10 cellular contexts compared by ENCODE assay signal in genomic region chr22:28894320-28894719, GRCh38. TPM values are rescaled to one million over a fixed set of nuclear protein-coding genes. Genes with fewer than 3 reads are reported as not detected.
DNase-seq lines count a peak whose midpoint lies in the region; ATAC-seq and TF ChIP-seq lines count a peak whose summit lies in the region.
"Had no signal": no experiment of that assay in that cellular context is flagged by ENCODE, and none has a peak within 500 bp of the region (broad histone marks: within the 10 kb centered on the region; RNA-seq: fewer than 3 reads in every experiment).

No MANE protein-coding gene starts in this region.

- H3K79me2 ChIP-seq in Loucy (ENCODE audit: insufficient read depth, low read length): peaks cover 88% of the 10 kb centered on the region
- H3K79me2 ChIP-seq in smooth muscle cell (ENCODE audit: low read depth): peaks cover 58% of the 10 kb centered on the region

- H3K4me1 ChIP-seq in Loucy (ENCODE audit: insufficient read depth, low read length, poor library complexity, severe bottlenecking) (peaks cover 62% of the 10 kb centered on the region), RWPE2 (ENCODE audit: insufficient read depth, poor library complexity, severe bottlenecking) (peaks cover 52% of the 10 kb centered on the region), esophagus squamous epithelium (peaks cover 7 to 74% (median 17%) of the 10 kb centered on the region in 3 donors), smooth muscle cell (ENCODE audit: low read depth) (no peaks in the 10 kb centered on the region)

- TF ChIP-seq CTCF in Loucy (conservative IDR thresholded peaks at IDR 0.05; ENCODE audit: low read length) (no peak), RWPE2 (IDR thresholded peaks at IDR 0.05; ENCODE audit: poor library complexity, severe bottlenecking) (no peak), esophagus squamous epithelium (IDR thresholded peaks at IDR 0.05) (no peak), smooth muscle cell (IDR thresholded peaks at IDR 0.05; ENCODE audit: borderline replicate concordance, insufficient read depth, poor library complexity, severe bottlenecking) (no peak)

- H3K4me3 ChIP-seq in Loucy (ENCODE audit: low read length, poor library complexity, severe bottlenecking) (no peak overlapping the region), RWPE2 (ENCODE audit: severe bottlenecking) (no peak overlapping the region), esophagus squamous epithelium (no peak overlapping the region), smooth muscle cell (no peak overlapping the region)
- H3K4me3 ChIP-seq: upper lobe of left lung had no signal

- H2AFZ ChIP-seq in Loucy (ENCODE audit: low read length) (no peak overlapping the region), smooth muscle cell (ENCODE audit: low read depth) (no peak overlapping the region)

- H3K27me3 ChIP-seq in Loucy (ENCODE audit: insufficient read depth, low read length, poor library complexity, severe bottlenecking) (no peaks in the 10 kb centered on the region), RWPE2 (ENCODE audit: insufficient read depth, poor library complexity, severe bottlenecking) (no peaks in the 10 kb centered on the region), esophagus squamous epithelium (no peaks in the 10 kb centered on the region), smooth muscle cell (ENCODE audit: low read depth) (no peaks in the 10 kb centered on the region)
- H3K27me3 ChIP-seq: upper lobe of left lung had no signal

- ATAC-seq in RWPE2 (ENCODE audit: low read depth): peak; percentile 86
- ATAC-seq: sciatic nerve had no signal

- no peaks in the 10 kb centered on the region for H3K9me2 ChIP-seq in Loucy (replicated peaks; ENCODE audit: low read depth, low read length)

- no peak for TF ChIP-seq POLR2A in esophagus squamous epithelium (IDR thresholded peaks at IDR 0.05)

- WGBS in esophagus squamous epithelium, 2 donors: 33 to 64% methylated on average over 7 to 8 of the region's 8 CpGs
- 85% methylated on average over 8 of the region's 8 CpGs for WGBS in smooth muscle cell (ENCODE audit: low lambda C conversion rate)

- H3F3A ChIP-seq in Loucy (ENCODE audit: low read depth): no peaks in the 10 kb centered on the region
- no peaks in the 10 kb centered on the region for H3F3A ChIP-seq in smooth muscle cell (ENCODE audit: low read depth)

- no peaks in the 10 kb centered on the region for H3K9me3 ChIP-seq in Loucy (ENCODE audit: insufficient read depth, low read depth, low read length)
- no peaks in the 10 kb centered on the region for H3K9me3 ChIP-seq in RWPE2 (ENCODE audit: severe bottlenecking)
- H3K9me3 ChIP-seq in esophagus squamous epithelium: no peaks in the 10 kb centered on the region
- H3K9me3 ChIP-seq in smooth muscle cell (replicated peaks; ENCODE audit: low read depth): no peaks in the 10 kb centered on the region
- H3K9me3 ChIP-seq: upper lobe of left lung had no signal

- peak overlapping the region; percentile 48 for H3K27ac ChIP-seq in RWPE2 (ENCODE audit: poor library complexity, severe bottlenecking)
- peak overlapping the region in 3 of 4 donors; percentile 57 to 82 (median 74) for H3K27ac ChIP-seq in esophagus squamous epithelium
- H3K27ac ChIP-seq in smooth muscle cell (ENCODE audit: low read depth): peak overlapping the region; percentile 31
- H3K27ac ChIP-seq: upper lobe of left lung, VCaP had no signal

- H4K20me1 ChIP-seq in Loucy (ENCODE audit: insufficient read depth, low read length, poor library complexity, severe bottlenecking) (peaks cover 28% of the 10 kb centered on the region), smooth muscle cell (ENCODE audit: low read depth) (peaks cover 44% of the 10 kb centered on the region)

- peak overlapping the region; percentile 18 for H3K9ac ChIP-seq in Loucy (ENCODE audit: low read depth, low read length, poor library complexity, severe bottlenecking)
- H3K9ac ChIP-seq in smooth muscle cell (ENCODE audit: low read depth): no peak overlapping the region

- intact Hi-C loops in esophagus squamous epithelium (cut with DNase I): no loop called here

- DNase-seq in RWPE2 (ENCODE audit: low spot score) (peak; percentile 67), esophagus squamous epithelium (lab: John Stamatoyannopoulos, UW) (no peak), smooth muscle cell (lab: John Stamatoyannopoulos, UW; ENCODE audit: unreplicated experiment) (no peak), dermis blood vessel endothelial cell (no peak), NCI-H510A (lab: John Stamatoyannopoulos, UW) (no peak)
- DNase-seq in stimulated activated CD4-positive, alpha-beta T cell treated with anti-CD3 and anti-CD28 coated beads, Interleukin-2, amount 100 ng/mL, for 48 hours: no peak

- peak overlapping the region; percentile 52 for H3K4me2 ChIP-seq in Loucy (ENCODE audit: low read depth, low read length, poor library complexity, severe bottlenecking)
- no peak overlapping the region for H3K4me2 ChIP-seq in smooth muscle cell

- no peaks in the 10 kb centered on the region for H3K36me3 ChIP-seq in Loucy (ENCODE audit: insufficient read depth, low read length)
- no peaks in the 10 kb centered on the region for H3K36me3 ChIP-seq in RWPE2 (ENCODE audit: low read depth)
- no peaks in the 10 kb centered on the region for H3K36me3 ChIP-seq in esophagus squamous epithelium
- H3K36me3 ChIP-seq in smooth muscle cell (ENCODE audit: low read depth): no peaks in the 10 kb centered on the region
- H3K36me3 ChIP-seq: upper lobe of left lung had no signal

RNA-seq across cellular contexts. Expression of gene ZNRF3, which starts 10.9 kb away (rescaled TPM):
- 10 to 100 TPM in 1 of 4 donors, 1 to 10 TPM in 3; 6.6 to 10.9 (median 7.2) TPM for total RNA-seq in esophagus squamous epithelium
- total RNA-seq in smooth muscle cell: 3.7 and 4.7 TPM in 2 replicates
- polyA plus RNA-seq in smooth muscle cell: 5.5 and 8.8 TPM in 2 replicates
- 2.6 and 3.2 TPM in 2 replicates for total RNA-seq in dermis blood vessel endothelial cell
